In the genomic region with DNA sequence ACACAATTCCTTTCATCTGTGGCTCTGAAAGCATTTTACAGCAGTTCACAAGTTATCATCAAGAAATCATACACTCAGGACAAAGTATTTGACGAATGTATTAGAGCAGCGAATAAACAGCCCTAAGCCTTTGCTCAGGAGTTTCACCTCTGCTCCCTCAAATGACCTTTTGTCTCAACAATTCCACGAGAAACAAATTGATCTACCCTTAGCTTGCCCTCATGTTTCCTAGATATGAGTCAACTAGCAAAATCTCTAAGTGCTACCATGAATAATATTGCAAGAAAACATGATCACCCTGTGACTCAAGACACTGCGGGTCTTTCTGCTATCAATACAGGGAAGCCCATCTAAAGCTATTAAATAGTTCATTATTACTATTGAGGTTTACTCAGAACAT, we compare ENCODE assay signal across 21 cellular contexts.
"Had no signal": no experiment of that assay in that cellular context is flagged by ENCODE, and none has a peak within 500 bp of the region (broad histone marks: within the 10 kb centered on the region; RNA-seq: fewer than 3 reads in every experiment).

No MANE protein-coding gene starts in this region.

- H3K9me3 ChIP-seq: body of pancreas, psoas muscle, tibial artery, uterus had no signal

- H3K27ac ChIP-seq: body of pancreas, psoas muscle, tibial artery, uterus, VCaP had no signal

- H3K36me3 ChIP-seq: tibial artery, uterus had no signal

- H3K4me1 ChIP-seq: psoas muscle, tibial artery, uterus had no signal

- H3K4me3 ChIP-seq: body of pancreas, psoas muscle, tibial artery, uterus had no signal

- H3K27me3 ChIP-seq: body of pancreas, tibial artery, uterus had no signal

- H3K36me3 Mint-ChIP-seq: activated naive CD4-positive, alpha-beta T cell treated with anti-CD3 and anti-CD28 coated beads, Interleukin-2, amount 50 U/mL, for 24 hours; memory B cell; stimulated activated naive B cell treated with anti-CD40 and anti-IgM and Interleukin-4, amounts not matched to agents 10 μg/mL and 1 μg/mL and 100 μg/mL, for 72 hours had no signal

- DNase-seq: activated CD4-positive, alpha-beta T cell treated with anti-CD3 and anti-CD28 coated beads, Interleukin-2, amount 50 U/mL, for 48 hours; activated effector memory CD4-positive, alpha-beta T cell treated with anti-CD3 and anti-CD28 coated beads, Interleukin-2, amount 50 U/mL, for 16 hours; activated T-cell treated with anti-CD3 and anti-CD28 coated beads, Interleukin-2, amount 50 U/mL, for 4 hours; amniotic stem cell; body of pancreas; cortex of kidney; effector memory CD4-positive, alpha-beta T cell; hypothalamus; kidney glomerular epithelial cell; left ventricle myocardium superior; psoas muscle; stimulated activated CD4-positive, alpha-beta T cell treated with anti-CD3 and anti-CD28 coated beads, Interleukin-2, amount 100 ng/mL, for 48 hours; stimulated activated naive B cell treated with anti-CD40 and anti-IgM and Interleukin-4, amounts not matched to agents 10 μg/mL and 1 μg/mL and 100 μg/mL, for 72 hours; tibial artery; uterus had no signal

- ATAC-seq: activated T-cell treated with anti-CD3 and anti-CD28 coated beads, Interleukin-2, amount 50 U/mL, for 4 hours; body of pancreas; left ventricle myocardium superior; psoas muscle; SK-N-SH treated with all-trans-retinoic acid at 6 μM for 48 hours; stimulated activated naive B cell treated with anti-CD40 and anti-IgM and Interleukin-4, amounts not matched to agents 10 μg/mL and 1 μg/mL and 100 μg/mL, for 72 hours had no signal

- H3K27me3 Mint-ChIP-seq: activated naive CD4-positive, alpha-beta T cell treated with anti-CD3 and anti-CD28 coated beads, Interleukin-2, amount 50 U/mL, for 24 hours; central memory CD8-positive, alpha-beta T cell; memory B cell; stimulated activated naive B cell treated with anti-CD40 and anti-IgM and Interleukin-4, amounts not matched to agents 10 μg/mL and 1 μg/mL and 100 μg/mL, for 72 hours had no signal

- H3K27ac Mint-ChIP-seq: activated naive CD4-positive, alpha-beta T cell treated with anti-CD3 and anti-CD28 coated beads, Interleukin-2, amount 50 U/mL, for 24 hours; memory B cell; nephron; stimulated activated naive B cell treated with anti-CD40 and anti-IgM and Interleukin-4, amounts not matched to agents 10 μg/mL and 1 μg/mL and 100 μg/mL, for 72 hours had no signal

- H3K4me1 Mint-ChIP-seq: activated naive CD4-positive, alpha-beta T cell treated with anti-CD3 and anti-CD28 coated beads, Interleukin-2, amount 50 U/mL, for 24 hours; central memory CD8-positive, alpha-beta T cell; memory B cell; nephron; stimulated activated naive B cell treated with anti-CD40 and anti-IgM and Interleukin-4, amounts not matched to agents 10 μg/mL and 1 μg/mL and 100 μg/mL, for 72 hours had no signal

- H3K4me3 Mint-ChIP-seq: activated naive CD4-positive, alpha-beta T cell treated with anti-CD3 and anti-CD28 coated beads, Interleukin-2, amount 50 U/mL, for 24 hours; activated T-cell treated with anti-CD3 and anti-CD28 coated beads, Interleukin-2, amount 50 U/mL, for 4 hours; central memory CD8-positive, alpha-beta T cell; memory B cell; nephron; stimulated activated naive B cell treated with anti-CD40 and anti-IgM and Interleukin-4, amounts not matched to agents 10 μg/mL and 1 μg/mL and 100 μg/mL, for 72 hours had no signal

- H3K9me3 Mint-ChIP-seq: activated T-cell treated with anti-CD3 and anti-CD28 coated beads, Interleukin-2, amount 50 U/mL, for 4 hours had no signal
